ENCODE assay signal across 7 cellular contexts in genomic region chr4:165379662-165380061, GRCh38. TPM values are rescaled to one million over a fixed set of nuclear protein-coding genes. Genes with fewer than 3 reads are reported as not detected.
A peak's percentile ranks its signal among the peaks of the same experiment; 100 is the strongest.
DNase-seq lines count a peak whose midpoint lies in the region; ATAC-seq and TF ChIP-seq lines count a peak whose summit lies in the region.

No MANE protein-coding gene starts in this region.

- peak overlapping the region; percentile 10 for H3K4me3 Mint-ChIP-seq in activated naive CD8-positive, alpha-beta T cell treated with anti-CD3 and anti-CD28 coated beads for 36 hours
- no peak overlapping the region for H3K4me3 Mint-ChIP-seq in stimulated activated effector memory CD8-positive, alpha-beta T cell treated with anti-CD3 and anti-CD28 coated beads, Interleukin-12 subunit alpha, Interleukin-12 subunit beta, amount 100 ng/mL, for 72 hours

- peaks cover 62% of the 10 kb centered on the region for H3K27me3 Mint-ChIP-seq in activated naive CD8-positive, alpha-beta T cell treated with anti-CD3 and anti-CD28 coated beads for 36 hours

- H3K9me3 Mint-ChIP-seq in activated naive CD8-positive, alpha-beta T cell treated with anti-CD3 and anti-CD28 coated beads for 36 hours = peaks cover 1% of the 10 kb centered on the region
- no peaks in the 10 kb centered on the region for H3K9me3 Mint-ChIP-seq in stimulated activated effector memory CD8-positive, alpha-beta T cell treated with anti-CD3 and anti-CD28 coated beads, Interleukin-12 subunit alpha, Interleukin-12 subunit beta, amount 100 ng/mL, for 72 hours

- H3K27me3 ChIP-seq in stomach = peaks cover 0 to 38% (median 16%) of the 10 kb centered on the region in 3 donors

- TF ChIP-seq EP300 in stomach (IDR thresholded peaks at IDR 0.05) = no peak

- H3K36me3 ChIP-seq in stomach = no peaks in the 10 kb centered on the region

- no peak for ATAC-seq in HG03095 (IDR thresholded peaks at IDR 0.05; ENCODE audit: unreplicated experiment)
- no peak for ATAC-seq in stimulated activated effector memory CD8-positive, alpha-beta T cell treated with anti-CD3 and anti-CD28 coated beads, Interleukin-12 subunit alpha, Interleukin-12 subunit beta, amount 100 ng/mL, for 72 hours

- TF ChIP-seq POLR2A in stomach (IDR thresholded peaks at IDR 0.05) = no peak

- H3K4me1 Mint-ChIP-seq in activated naive CD8-positive, alpha-beta T cell treated with anti-CD3 and anti-CD28 coated beads for 36 hours = peaks cover 7% of the 10 kb centered on the region
- no peaks in the 10 kb centered on the region for H3K4me1 Mint-ChIP-seq in stimulated activated effector memory CD8-positive, alpha-beta T cell treated with anti-CD3 and anti-CD28 coated beads, Interleukin-12 subunit alpha, Interleukin-12 subunit beta, amount 100 ng/mL, for 72 hours

- intact Hi-C loops in stomach (cut with DNase I; ENCODE audit: low total_unique reads) = no loop called here

- H3K27ac Mint-ChIP-seq in activated naive CD8-positive, alpha-beta T cell treated with anti-CD3 and anti-CD28 coated beads for 36 hours = no peak overlapping the region
- H3K27ac Mint-ChIP-seq in stimulated activated effector memory CD8-positive, alpha-beta T cell treated with anti-CD3 and anti-CD28 coated beads, Interleukin-12 subunit alpha, Interleukin-12 subunit beta, amount 100 ng/mL, for 72 hours = no peak overlapping the region

- TF ChIP-seq CTCF in stomach (IDR thresholded peaks at IDR 0.05) = no peak

- no peaks in the 10 kb centered on the region for H3K36me3 Mint-ChIP-seq in activated naive CD8-positive, alpha-beta T cell treated with anti-CD3 and anti-CD28 coated beads for 36 hours
- H3K36me3 Mint-ChIP-seq in stimulated activated effector memory CD8-positive, alpha-beta T cell treated with anti-CD3 and anti-CD28 coated beads, Interleukin-12 subunit alpha, Interleukin-12 subunit beta, amount 100 ng/mL, for 72 hours = no peaks in the 10 kb centered on the region

- H3K4me1 ChIP-seq in stomach = peaks cover 5 to 25% (median 17%) of the 10 kb centered on the region in 4 donors

- H3K4me3 ChIP-seq in iPS-11a (ENCODE audit: low read depth, low read length) (peak overlapping the region; percentile 65), stomach (peak overlapping the region; percentile 58 to 69 (median 60))

- peak overlapping the region in 4 of 5 donors; percentile 58 to 89 (median 76) for H3K27ac ChIP-seq in stomach

- 45 to 55% (median 48%) methylated on average over 11 of the region's 11 CpGs for WGBS in stomach, 5 donors

- H3K9me3 ChIP-seq in stomach = peaks cover 0 to 6% (median 0%) of the 10 kb centered on the region in 4 donors

- DNase-seq in NCI-H1092 treated with DMSO at 0.1 percent for 48 hours (lab: John Stamatoyannopoulos, UW) = peak; percentile 78
- DNase-seq in activated naive CD8-positive, alpha-beta T cell treated with anti-CD3 and anti-CD28 coated beads for 36 hours = no peak
- DNase-seq in stomach = no peak
- DNase-seq in activated CD4-positive, alpha-beta T cell treated with anti-CD3 and anti-CD28 coated beads, Interleukin-2, amount 50 U/mL, for 1 hour = no peak
- DNase-seq in stimulated activated effector memory CD8-positive, alpha-beta T cell treated with anti-CD3 and anti-CD28 coated beads, Interleukin-12 subunit alpha, Interleukin-12 subunit beta, amount 100 ng/mL, for 72 hours (ENCODE audit: low spot score in 2 of 2) = no peak

RNA-seq across cellular contexts. Expression of gene CPE, which starts 0.9 kb away (rescaled TPM):
- total RNA-seq in activated naive CD8-positive, alpha-beta T cell treated with anti-CD3 and anti-CD28 coated beads for 36 hours = not detected
- 100 to 1,000 TPM in 1 of 5 donors, 10 to 100 TPM in 4; 11.9 to 143 (median 44.5) TPM for total RNA-seq in stomach
- polyA plus RNA-seq in stomach = 10 to 100 TPM in 2 of 3 donors, 1 to 10 TPM in 1; 8.8 to 27.8 (median 13.1) TPM

RNA-seq across cellular contexts. Expression of gene MSMO1, which starts 52.2 kb away (rescaled TPM):
- 10 to 100 TPM; 29.2 to 30.0 TPM for total RNA-seq in activated naive CD8-positive, alpha-beta T cell treated with anti-CD3 and anti-CD28 coated beads for 36 hours
- 10 to 100 TPM in 3 of 5 donors, 1 to 10 TPM in 2; 6.7 to 62.6 (median 10.3) TPM for total RNA-seq in stomach
- 10 to 100 TPM; 18.6 to 46.4 (median 36.3) TPM for polyA plus RNA-seq in stomach

Comparison
In these comparisons a context has a peak if more than half of its experiments do, and no peak if none do; other contexts are left out.
1. RNA of gene CPE, which starts 0.9 kb away (total RNA-seq): 11.9 to 143 TPM in stomach; not detected in activated naive CD8-positive, alpha-beta T cell treated with anti-CD3 and anti-CD28 coated beads for 36 hours; every median in the first group is over 10 times any median in the second.